In genomic region chrX:9677098-9677739, GRCh38 we compare ENCODE assay signal across 9 cellular contexts.
A peak's percentile ranks its signal among the peaks of the same experiment; 100 is the strongest.
DNase-seq lines count a peak whose midpoint lies in the region; ATAC-seq and TF ChIP-seq lines count a peak whose summit lies in the region.
"Had no signal": no experiment of that assay in that cellular context is flagged by ENCODE, and none has a peak within 500 bp of the region (broad histone marks: within the 10 kb centered on the region; RNA-seq: fewer than 3 reads in every experiment).

No MANE protein-coding gene starts in this region.

- no peak overlapping the region for H2BK15ac ChIP-seq in mesendoderm (replicated peaks; ENCODE audit: low read depth)

- WGBS in mesendoderm (ENCODE audit: extremely low coverage, insufficient coverage, low lambda C conversion rate): no CpG with 5 or more reads among the region's 7 CpGs

- no peak overlapping the region for H3K9ac ChIP-seq in mesendoderm (ENCODE audit: low read length)

- no peak overlapping the region for H3K56ac ChIP-seq in mesendoderm (ENCODE audit: low read length)

- H3K27ac Mint-ChIP-seq in Calu3 (ENCODE audit: unreplicated experiment): no peak overlapping the region

- no peak for TF ChIP-seq POLR2A in uterus (IDR thresholded peaks at IDR 0.05)

- H3K4me3 ChIP-seq in fibroblast of mammary gland (ENCODE audit: control insufficient read depth, low read depth, low read length) (no peak overlapping the region), uterus (no peak overlapping the region), mesendoderm (ENCODE audit: low read length) (no peak overlapping the region)

- DNase-seq in NCI-H1092 treated with DMSO at 0.1 percent for 48 hours (lab: John Stamatoyannopoulos, UW): peak; percentile 29
- no peak for DNase-seq in NCI-H1092 (lab: John Stamatoyannopoulos, UW)
- DNase-seq in NCI-H345 treated with DMSO at 0.1 percent for 48 hours (lab: John Stamatoyannopoulos, UW; ENCODE audit: unreplicated experiment): peak; percentile 15
- DNase-seq in fibroblast of mammary gland (ENCODE audit: low read depth): peak; percentile 71
- peak; percentile 21 to 29 for DNase-seq in uterus
- no peak for DNase-seq in Calu3
- DNase-seq in mesendoderm: no peak

- no peak overlapping the region for H3K23ac ChIP-seq in mesendoderm (ENCODE audit: low read length)

- no peaks in the 10 kb centered on the region for H3K4me1 ChIP-seq in uterus
- no peaks in the 10 kb centered on the region for H3K4me1 ChIP-seq in mesendoderm (ENCODE audit: control insufficient read depth, low read depth, low read length)

- intact Hi-C loops in uterus (cut with DNase I; ENCODE audit: low total_unique reads) (no loop called here), Calu3 (cut with micrococcal nuclease; ENCODE audit: unreplicated experiment) (no loop called here)

- H3K36me3 ChIP-seq in uterus (no peaks in the 10 kb centered on the region), mesendoderm (ENCODE audit: control insufficient read depth, insufficient read depth, low read length) (no peaks in the 10 kb centered on the region)

- H3K36me3 Mint-ChIP-seq in Calu3 (ENCODE audit: insufficient read depth, unreplicated experiment): no peaks in the 10 kb centered on the region

- peak; percentile 96 for ATAC-seq in HG02840 (IDR thresholded peaks at IDR 0.05; ENCODE audit: low FRiP score, unreplicated experiment)

- H3K79me1 ChIP-seq in mesendoderm (ENCODE audit: low read length): no peaks in the 10 kb centered on the region

- no peak overlapping the region for H3K4me3 Mint-ChIP-seq in Calu3 (ENCODE audit: low read depth, unreplicated experiment)

- no peak overlapping the region for H4K8ac ChIP-seq in mesendoderm (ENCODE audit: low read depth, low read length)

- H2BK5ac ChIP-seq in mesendoderm (ENCODE audit: low read length): no peak overlapping the region

- no peak overlapping the region for H3K18ac ChIP-seq in mesendoderm (ENCODE audit: low read length)

- BruUV-seq in Calu3 (replicated peaks; lab: Mats Ljungman, UMichigan): no TSS peak

- H3K9me3 Mint-ChIP-seq in Calu3 (ENCODE audit: low read depth, unreplicated experiment): no peaks in the 10 kb centered on the region

- no peak overlapping the region for H3K4me2 ChIP-seq in mesendoderm (ENCODE audit: low read length)

- no peaks in the 10 kb centered on the region for H3K9me3 ChIP-seq in uterus

- CTCF ChIA-PET in Calu3 (lab: Charles Lee): no interaction called here

- H3K27me3 ChIP-seq in uterus (no peaks in the 10 kb centered on the region), mesendoderm (ENCODE audit: insufficient read depth, low read length, poor library complexity) (no peaks in the 10 kb centered on the region)

- no peak overlapping the region for H4K5ac ChIP-seq in mesendoderm (ENCODE audit: low read length)

- no peak for TF ChIP-seq CTCF in fibroblast of mammary gland (conservative IDR thresholded peaks at IDR 0.05; ENCODE audit: control insufficient read depth, insufficient read depth, low read depth, low read length)
- TF ChIP-seq CTCF in uterus (IDR thresholded peaks at IDR 0.05): no peak
- TF ChIP-seq CTCF in Calu3 (IDR thresholded peaks at IDR 0.05; ENCODE audit: unreplicated experiment): no peak

- no peaks in the 10 kb centered on the region for H3K79me2 ChIP-seq in mesendoderm (ENCODE audit: control insufficient read depth, insufficient read depth, low read length)

- no peak overlapping the region for H2BK120ac ChIP-seq in mesendoderm (ENCODE audit: low read depth, low read length)

- H2AK5ac ChIP-seq in mesendoderm (ENCODE audit: low read length): no peak overlapping the region

- no peak overlapping the region for H3K4ac ChIP-seq in mesendoderm (ENCODE audit: low read depth, low read length)

- no peaks in the 10 kb centered on the region for H3K27me3 Mint-ChIP-seq in Calu3 (ENCODE audit: unreplicated experiment)

- H3K4me1 Mint-ChIP-seq in Calu3 (ENCODE audit: low read depth, unreplicated experiment): peaks cover 7% of the 10 kb centered on the region

- H3K27ac ChIP-seq in uterus: peak overlapping the region in 1 of 2 donors; percentile 8
- H3K27ac ChIP-seq in mesendoderm (ENCODE audit: low read depth, low read length): no peak overlapping the region
- H3K27ac ChIP-seq: 22Rv1 had no signal

Comparison
In these comparisons a context has a peak if more than half of its experiments do, and no peak if none do; other contexts are left out.
1. DNase-seq: peak in NCI-H1092 treated with DMSO at 0.1 percent for 48 hours (single experiment), NCI-H345 treated with DMSO at 0.1 percent for 48 hours (single experiment), fibroblast of mammary gland (single experiment) and uterus (2 of 2); none in NCI-H1092 (single experiment), Calu3 (single experiment) and mesendoderm (single experiment).